In genomic region chr10:127440371-127440770, GRCh38 we compare ENCODE assay signal across 30 cellular contexts.
"Had no signal": no experiment of that assay in that cellular context is flagged by ENCODE, and none has a peak within 500 bp of the region (broad histone marks: within the 10 kb centered on the region; RNA-seq: fewer than 3 reads in every experiment).

No MANE protein-coding gene starts in this region.

- H3K4me1 ChIP-seq: parathyroid adenoma, psoas muscle, right lobe of liver, sigmoid colon, stomach, tibial artery, transverse colon, upper lobe of right lung, uterus had no signal

- H3K9ac ChIP-seq: neural progenitor cell, parathyroid adenoma had no signal

- H3K4me1 Mint-ChIP-seq: naive B cell; naive thymus-derived CD8-positive, alpha-beta T cell; stimulated activated effector memory CD8-positive, alpha-beta T cell treated with anti-CD3 and anti-CD28 coated beads, Interleukin-12 subunit alpha, Interleukin-12 subunit beta, amount 100 ng/mL, for 72 hours; stimulated activated naive B cell treated with anti-CD40 and anti-IgM and Interleukin-4, amounts not matched to agents 10 μg/mL and 1 μg/mL and 100 μg/mL, for 72 hours had no signal

- H3K9me3 ChIP-seq: ovary, psoas muscle, right lobe of liver, sigmoid colon, stomach, testis, tibial artery, transverse colon, upper lobe of right lung, uterus had no signal

- H3K27me3 Mint-ChIP-seq: naive B cell; natural killer cell treated with Interleukin-12 subunit alpha and Interleukin-12 subunit beta and Interleukin-15 and Interleukin-18, amount 100 ng/mL, for 72 hours; progenitor cell of endocrine pancreas; stimulated activated naive B cell treated with anti-CD40 and anti-IgM and Interleukin-4, amounts not matched to agents 10 μg/mL and 1 μg/mL and 100 μg/mL, for 72 hours; stimulated activated naive CD8-positive, alpha-beta T cell treated with anti-CD3 and anti-CD28 coated beads, Interleukin-15, Interleukin-2, amounts not matched to agents 100 ng/mL and 50 ng/mL, for 24 hours; type B pancreatic cell had no signal

- H3K27ac Mint-ChIP-seq: naive B cell; naive thymus-derived CD8-positive, alpha-beta T cell; natural killer cell treated with Interleukin-12 subunit alpha and Interleukin-12 subunit beta and Interleukin-15 and Interleukin-18, amount 100 ng/mL, for 72 hours; neural progenitor cell; progenitor cell of endocrine pancreas; stimulated activated effector memory CD8-positive, alpha-beta T cell treated with anti-CD3 and anti-CD28 coated beads, Interleukin-12 subunit alpha, Interleukin-12 subunit beta, amount 100 ng/mL, for 72 hours; stimulated activated naive B cell treated with anti-CD40 and anti-IgM and Interleukin-4, amounts not matched to agents 10 μg/mL and 1 μg/mL and 100 μg/mL, for 72 hours; stimulated activated naive CD8-positive, alpha-beta T cell treated with anti-CD3 and anti-CD28 coated beads, Interleukin-15, Interleukin-2, amounts not matched to agents 100 ng/mL and 50 ng/mL, for 24 hours; type B pancreatic cell had no signal

- DNase-seq: naive B cell; naive thymus-derived CD8-positive, alpha-beta T cell; occipital lobe; ovary; posterior cingulate gyrus; retina; right cardiac atrium; right lobe of liver; small intestine; stimulated activated CD4-positive, alpha-beta T cell treated with anti-CD3 and anti-CD28 coated beads, Interleukin-15, amount 100 ng/mL, for 24 hours; stimulated activated CD4-positive, alpha-beta T cell treated with anti-CD3 and anti-CD28 coated beads, Interleukin-2, amount 100 ng/mL, for 24 hours; stimulated activated CD4-positive, alpha-beta T cell treated with anti-CD3 and anti-CD28 coated beads, Interleukin-2, amount 100 ng/mL, for 48 hours; stimulated activated CD4-positive, alpha-beta T cell treated with anti-CD3 and anti-CD28 coated beads, Interleukin-4, amount 100 ng/mL, for 24 hours; stimulated activated naive B cell treated with anti-CD40 and anti-IgM and Interleukin-4, amounts not matched to agents 10 μg/mL and 1 μg/mL and 100 μg/mL, for 72 hours; stimulated activated naive CD4-positive, alpha-beta T cell treated with Interleukin-2 at 50 U/mL for 16 hours; stomach; testis; tibial artery; transverse colon; upper lobe of right lung; uterus had no signal

- ATAC-seq: naive thymus-derived CD8-positive, alpha-beta T cell; psoas muscle; right cardiac atrium; stimulated activated effector memory CD8-positive, alpha-beta T cell treated with anti-CD3 and anti-CD28 coated beads, Interleukin-12 subunit alpha, Interleukin-12 subunit beta, amount 100 ng/mL, for 72 hours; stimulated activated naive B cell treated with anti-CD40 and anti-IgM and Interleukin-4, amounts not matched to agents 10 μg/mL and 1 μg/mL and 100 μg/mL, for 72 hours; upper lobe of right lung had no signal

- H3K9me3 Mint-ChIP-seq: natural killer cell treated with Interleukin-12 subunit alpha and Interleukin-12 subunit beta and Interleukin-15 and Interleukin-18, amount 100 ng/mL, for 72 hours; stimulated activated effector memory CD8-positive, alpha-beta T cell treated with anti-CD3 and anti-CD28 coated beads, Interleukin-12 subunit alpha, Interleukin-12 subunit beta, amount 100 ng/mL, for 72 hours; stimulated activated naive CD8-positive, alpha-beta T cell treated with anti-CD3 and anti-CD28 coated beads, Interleukin-15, Interleukin-2, amounts not matched to agents 100 ng/mL and 50 ng/mL, for 24 hours; type B pancreatic cell had no signal

- H3K36me3 Mint-ChIP-seq: naive B cell; naive thymus-derived CD8-positive, alpha-beta T cell; natural killer cell treated with Interleukin-12 subunit alpha and Interleukin-12 subunit beta and Interleukin-15 and Interleukin-18, amount 100 ng/mL, for 72 hours; stimulated activated effector memory CD8-positive, alpha-beta T cell treated with anti-CD3 and anti-CD28 coated beads, Interleukin-12 subunit alpha, Interleukin-12 subunit beta, amount 100 ng/mL, for 72 hours; stimulated activated naive B cell treated with anti-CD40 and anti-IgM and Interleukin-4, amounts not matched to agents 10 μg/mL and 1 μg/mL and 100 μg/mL, for 72 hours had no signal

- H3K27ac ChIP-seq: neural progenitor cell, parathyroid adenoma, psoas muscle, right lobe of liver, sigmoid colon, stomach, testis, tibial artery, transverse colon, upper lobe of right lung, uterus had no signal

- H3K36me3 ChIP-seq: neural progenitor cell, ovary, uterus had no signal

- H3K4me3 ChIP-seq: neural progenitor cell, ovary, psoas muscle, right lobe of liver, sigmoid colon, stomach, testis, tibial artery, transverse colon, upper lobe of right lung, uterus had no signal

- H3K4me3 Mint-ChIP-seq: naive thymus-derived CD8-positive, alpha-beta T cell; natural killer cell treated with Interleukin-12 subunit alpha and Interleukin-12 subunit beta and Interleukin-15 and Interleukin-18, amount 100 ng/mL, for 72 hours; neural progenitor cell; stimulated activated effector memory CD8-positive, alpha-beta T cell treated with anti-CD3 and anti-CD28 coated beads, Interleukin-12 subunit alpha, Interleukin-12 subunit beta, amount 100 ng/mL, for 72 hours; stimulated activated naive B cell treated with anti-CD40 and anti-IgM and Interleukin-4, amounts not matched to agents 10 μg/mL and 1 μg/mL and 100 μg/mL, for 72 hours; stimulated activated naive CD8-positive, alpha-beta T cell treated with anti-CD3 and anti-CD28 coated beads, Interleukin-15, Interleukin-2, amounts not matched to agents 100 ng/mL and 50 ng/mL, for 24 hours; type B pancreatic cell had no signal

- FAIRE-seq: small intestine had no signal
